12 cellular contexts compared by ENCODE assay signal in genomic region chr9:4068914-4069313, GRCh38.
"Had no signal": no experiment of that assay in that cellular context is flagged by ENCODE, and none has a peak within 500 bp of the region (broad histone marks: within the 10 kb centered on the region; RNA-seq: fewer than 3 reads in every experiment).

No MANE protein-coding gene starts in this region.

- DNase-seq: activated CD4-positive, alpha-beta T cell treated with anti-CD3 and anti-CD28 coated beads, Interleukin-2, amount 50 U/mL, for 48 hours; activated naive CD4-positive, alpha-beta T cell treated with anti-CD3 and anti-CD28 coated beads for 36 hours; effector memory CD4-positive, alpha-beta T cell; glutamatergic neuron; stimulated activated CD4-positive, alpha-beta T cell treated with anti-CD3 and anti-CD28 coated beads, Interleukin-12 subunit alpha, Interleukin-12 subunit beta, amount 100 ng/mL, for 4 hours; stimulated activated CD4-positive, alpha-beta T cell treated with anti-CD3 and anti-CD28 coated beads, Interleukin-2, amount 100 ng/mL, for 24 hours; T1000; transverse colon; WERI-Rb-1 had no signal

- H3K36me3 ChIP-seq: ascending aorta, breast epithelium, transverse colon, WERI-Rb-1 had no signal

- H3K27ac ChIP-seq: ascending aorta, breast epithelium, foreskin keratinocyte, WERI-Rb-1 had no signal

- H3K9me3 ChIP-seq: ascending aorta, breast epithelium, transverse colon had no signal

- H3K4me1 ChIP-seq: breast epithelium, foreskin keratinocyte had no signal

- ATAC-seq: foreskin keratinocyte had no signal

- H3K4me3 ChIP-seq: breast epithelium, transverse colon had no signal

- H3K27me3 ChIP-seq: ascending aorta, breast epithelium, foreskin keratinocyte, transverse colon had no signal
